In the genomic region with DNA sequence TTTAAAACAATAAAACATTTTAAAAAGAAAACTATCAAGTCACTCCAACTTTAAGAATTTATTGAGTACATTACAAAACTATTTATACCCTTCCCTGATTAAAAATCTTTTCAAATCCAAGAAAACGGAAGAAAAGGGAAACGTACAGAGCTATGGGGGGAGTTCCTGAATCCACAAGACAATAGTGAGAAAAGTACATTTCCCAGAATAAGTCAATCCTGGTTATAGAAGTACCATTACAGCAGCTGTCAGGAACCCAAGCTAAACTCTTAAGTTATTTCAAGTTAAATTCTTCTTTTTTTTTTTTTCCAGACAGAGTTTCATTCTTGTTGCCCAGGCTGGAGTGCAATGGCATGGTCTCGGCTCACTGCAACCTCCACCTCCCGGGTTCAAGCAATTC, we compare ENCODE assay signal across 19 cellular contexts. TPM values are rescaled to one million over a fixed set of nuclear protein-coding genes. Genes with fewer than 3 reads are reported as not detected.
DNase-seq lines count a peak whose midpoint lies in the region; ATAC-seq and TF ChIP-seq lines count a peak whose summit lies in the region.
"Had no signal": no experiment of that assay in that cellular context is flagged by ENCODE, and none has a peak within 500 bp of the region (broad histone marks: within the 10 kb centered on the region; RNA-seq: fewer than 3 reads in every experiment).

No MANE protein-coding gene starts in this region.

- H3K4me3 ChIP-seq in gastrocnemius medialis, result no peak overlapping the region
- H3K4me3 ChIP-seq: HAP-1, MG63 had no signal

- no peak overlapping the region for H3K4me3 Mint-ChIP-seq in activated T-cell treated with anti-CD3 and anti-CD28 coated beads, Interleukin-2, amount 50 U/mL, for 24 hours
- H3K4me3 Mint-ChIP-seq in HFFc6 (no peak overlapping the region), endothelial cell (ENCODE audit: unreplicated experiment) (no peak overlapping the region), nephron progenitor cell (no peak overlapping the region)

- TF ChIP-seq POLR2A in gastrocnemius medialis (IDR thresholded peaks at IDR 0.05), result no peak

- ATAC-seq in gastrocnemius medialis (no peak), foreskin keratinocyte (no peak)

- intact Hi-C loops in gastrocnemius medialis (cut with DNase I; ENCODE audit: low total_unique reads), result loop anchor here (5.0 kb wide), 1 partner anchor 45 kb away; the partner anchor contains the start of gene SPOP

- in situ Hi-C loops in gastrocnemius medialis (cut with MboI; ENCODE audit: low sequenced_read_pairs in 4 of 4), result no loop called here

- H3K27me3 ChIP-seq in gastrocnemius medialis (no peaks in the 10 kb centered on the region), foreskin keratinocyte (no peaks in the 10 kb centered on the region)
- H3K27me3 ChIP-seq: MG63 had no signal

- peak overlapping the region; percentile 8 for H3K27ac Mint-ChIP-seq in activated T-cell treated with anti-CD3 and anti-CD28 coated beads, Interleukin-2, amount 50 U/mL, for 24 hours
- H3K27ac Mint-ChIP-seq in HFFc6, result peak overlapping the region; percentile 65; the same call in 1 of the 2 replicates
- H3K27ac Mint-ChIP-seq in endothelial cell (ENCODE audit: unreplicated experiment), result peak overlapping the region; percentile 53
- no peak overlapping the region for H3K27ac Mint-ChIP-seq in nephron progenitor cell

- TF ChIP-seq CTCF in HFFc6 (IDR thresholded peaks at IDR 0.05), result no peak
- no peak for TF ChIP-seq CTCF in endothelial cell (IDR thresholded peaks at IDR 0.05; ENCODE audit: unreplicated experiment)
- TF ChIP-seq CTCF in gastrocnemius medialis (IDR thresholded peaks at IDR 0.05 in 4 of 5, conservative IDR thresholded peaks at IDR 0.05 in 1 of 5), result no peak
- TF ChIP-seq CTCF in nephron progenitor cell (IDR thresholded peaks at IDR 0.05), result no peak
- no peak for TF ChIP-seq CTCF in foreskin keratinocyte (conservative IDR thresholded peaks at IDR 0.05)

- H3K9me3 Mint-ChIP-seq in activated T-cell treated with anti-CD3 and anti-CD28 coated beads, Interleukin-2, amount 50 U/mL, for 24 hours, result no peaks in the 10 kb centered on the region
- H3K9me3 Mint-ChIP-seq in HFFc6 (no peaks in the 10 kb centered on the region), endothelial cell (ENCODE audit: unreplicated experiment) (no peaks in the 10 kb centered on the region), nephron progenitor cell (no peaks in the 10 kb centered on the region)
- H3K9me3 Mint-ChIP-seq: CD8-positive, alpha-beta memory T cell had no signal

- H3K4me1 ChIP-seq in gastrocnemius medialis (peaks cover 78 to 87% of the 10 kb centered on the region in 2 donors), foreskin keratinocyte (no peaks in the 10 kb centered on the region)
- H3K4me1 ChIP-seq: HAP-1 had no signal

- peaks cover 32% of the 10 kb centered on the region for H3K36me3 Mint-ChIP-seq in activated T-cell treated with anti-CD3 and anti-CD28 coated beads, Interleukin-2, amount 50 U/mL, for 24 hours (ENCODE audit: low read depth)
- H3K36me3 Mint-ChIP-seq in HFFc6 (ENCODE audit: low read depth) (no peaks in the 10 kb centered on the region), endothelial cell (ENCODE audit: low read depth, unreplicated experiment) (no peaks in the 10 kb centered on the region), nephron progenitor cell (ENCODE audit: low read depth) (no peaks in the 10 kb centered on the region)

- H3K9me3 ChIP-seq in gastrocnemius medialis, result no peaks in the 10 kb centered on the region
- H3K9me3 ChIP-seq: HAP-1, MG63 had no signal

- no peak for DNase-seq in activated T-cell treated with anti-CD3 and anti-CD28 coated beads, Interleukin-2, amount 50 U/mL, for 24 hours
- no peak for DNase-seq in activated T-cell treated with anti-CD3 and anti-CD28 coated beads, Interleukin-2, amount 50 U/mL, for 48 hours
- DNase-seq in HFFc6 (no peak), endothelial cell (ENCODE audit: low spot score) (no peak), gastrocnemius medialis (no peak), nephron progenitor cell (no peak), H4 (ENCODE audit: low spot score) (no peak), foreskin keratinocyte (no peak)
- DNase-seq: CD8-positive, alpha-beta memory T cell; DMS79 treated with DMSO at 0.1 percent for 48 hours; IMR-90; Karpas-422; MG63; NCI-H1105; NCI-H1694; NCI-H510A treated with DMSO at 0.1 percent for 48 hours; NCI-H82 had no signal

- H3K4me1 Mint-ChIP-seq in activated T-cell treated with anti-CD3 and anti-CD28 coated beads, Interleukin-2, amount 50 U/mL, for 24 hours (ENCODE audit: low read depth), result peaks cover 75% of the 10 kb centered on the region
- H3K4me1 Mint-ChIP-seq in HFFc6 (ENCODE audit: low read depth) (peaks cover 90% of the 10 kb centered on the region), endothelial cell (ENCODE audit: unreplicated experiment) (peaks cover 49% of the 10 kb centered on the region), nephron progenitor cell (peaks cover 22% of the 10 kb centered on the region)

- H3K27ac ChIP-seq in gastrocnemius medialis (peak overlapping the region; percentile 84 to 85 (median 84)), foreskin keratinocyte (no peak overlapping the region)
- H3K27ac ChIP-seq: 22Rv1 had no signal

- no peaks in the 10 kb centered on the region for H3K36me3 ChIP-seq in gastrocnemius medialis
- H3K36me3 ChIP-seq: HAP-1 had no signal

- H3K27me3 Mint-ChIP-seq in activated T-cell treated with anti-CD3 and anti-CD28 coated beads, Interleukin-2, amount 50 U/mL, for 24 hours, result no peaks in the 10 kb centered on the region
- H3K27me3 Mint-ChIP-seq in HFFc6 (ENCODE audit: insufficient read depth) (peaks cover 2% of the 10 kb centered on the region; the same call in 1 of the 2 replicates), endothelial cell (ENCODE audit: unreplicated experiment) (no peaks in the 10 kb centered on the region), nephron progenitor cell (ENCODE audit: low read depth, poor library complexity) (no peaks in the 10 kb centered on the region)
- H3K27me3 Mint-ChIP-seq: CD8-positive, alpha-beta memory T cell had no signal

RNA-seq across cellular contexts. Expression of gene SPOP, which starts 45.7 kb away (rescaled TPM):
- 10 to 100 TPM; 53.2 to 60.6 (median 55.6) TPM for total RNA-seq in HFFc6 (2021; fragmentation: NEBNext Ultra II Directional; extraction: Animal tissue kit (Norgen Biotek cat#: 25700))
- total RNA-seq in endothelial cell (ENCODE audit: unreplicated experiment) (55.6 TPM), gastrocnemius medialis (10 to 100 TPM; 27.5 to 57.5 (median 53.5) TPM), foreskin keratinocyte (26.4 and 27.0 TPM in 2 replicates)
- total RNA-seq in H4 (2014; rRNA removed; shearing (Covaris generic)), result 30.7 and 43.9 TPM in 2 replicates
- polyA plus RNA-seq in foreskin keratinocyte, result 13.2 and 16.4 TPM in 2 replicates

RNA-seq across cellular contexts. Expression of gene NXPH3, which starts 56.5 kb away (rescaled TPM):
- total RNA-seq in HFFc6 (2021; fragmentation: NEBNext Ultra II Directional; extraction: Animal tissue kit (Norgen Biotek cat#: 25700)), result 1 to 10 TPM in 5 of 6 experiments, under 1 TPM in 1; 0.59 to 2.3 (median 1.5) TPM
- total RNA-seq in endothelial cell (ENCODE audit: unreplicated experiment), result 6.6 TPM
- 1 to 10 TPM; 1.3 to 3.0 (median 1.7) TPM for total RNA-seq in gastrocnemius medialis
- 0.15 and 0.23 TPM in 2 replicates for total RNA-seq in H4 (2014; rRNA removed; shearing (Covaris generic))
- total RNA-seq in foreskin keratinocyte, result 1.1 and 2.0 TPM in 2 replicates
- polyA plus RNA-seq in foreskin keratinocyte, result 1.4 and 2.2 TPM in 2 replicates
- polyA plus RNA-seq: CD8-positive, alpha-beta memory T cell had no signal
